Comparison of ENCODE assay signal across 8 cellular contexts in genomic region chr2:152336103-152336853, GRCh38. TPM values are rescaled to one million over a fixed set of nuclear protein-coding genes. Genes with fewer than 3 reads are reported as not detected.
DNase-seq lines count a peak whose midpoint lies in the region; ATAC-seq and TF ChIP-seq lines count a peak whose summit lies in the region.

No MANE protein-coding gene starts in this region.

- H3K9me3 ChIP-seq in HUES6 (ENCODE audit: control insufficient read depth, insufficient read depth, low read depth, low read length) (no peaks in the 10 kb centered on the region), heart right ventricle (no peaks in the 10 kb centered on the region), ovary (no peaks in the 10 kb centered on the region)

- TF ChIP-seq CTCF in GM13977 (IDR thresholded peaks at IDR 0.05; ENCODE audit: extremely low read depth, insufficient read depth, missing control alignments) (no peak), heart right ventricle (IDR thresholded peaks at IDR 0.05) (peak in 1 of 9 donors; percentile 11), ovary (IDR thresholded peaks at IDR 0.05) (no peak)

- H3K4me1 ChIP-seq in HUES6 (ENCODE audit: control insufficient read depth, insufficient read depth, low read length) (peaks cover 23% of the 10 kb centered on the region), heart right ventricle (peaks cover 0 to 41% (median 16%) of the 10 kb centered on the region in 9 donors), ovary (ENCODE audit: insufficient read depth) (peaks cover 9% of the 10 kb centered on the region)

- in situ Hi-C loops in GM13977 (cut with MboI; ENCODE audit: low pct_unique_long_range_greater_than_20kb, low sequenced_read_pairs, unreplicated experiment), result no loop called here

- H3K27me3 Mint-ChIP-seq in activated naive CD8-positive, alpha-beta T cell, result peaks cover 38% of the 10 kb centered on the region

- H3K27ac ChIP-seq in HUES6 (ENCODE audit: low read depth, low read length) (peak overlapping the region; percentile 31; the same call in 1 of the 2 replicates), heart right ventricle (peak overlapping the region; percentile 62 to 88 (median 77)), ovary (peak overlapping the region; percentile 83 to 89)

- whole genome bisulfite sequencing in heart right ventricle, 2 donors, result 4 to 5% methylated on average over 42 of the region's 42 CpGs
- 0 to 1% (median 1%) methylated on average over 39 to 42 of the region's 42 CpGs for WGBS in ovary, 3 donors

- no peak overlapping the region for H3K27ac Mint-ChIP-seq in activated naive CD8-positive, alpha-beta T cell

- ATAC-seq in heart right ventricle (peak; percentile 60 to 85 (median 68)), HG03159 (IDR thresholded peaks at IDR 0.05; ENCODE audit: unreplicated experiment) (no peak), HG02840 (IDR thresholded peaks at IDR 0.05; ENCODE audit: low FRiP score, unreplicated experiment) (no peak)

- H3K4me3 Mint-ChIP-seq in activated naive CD8-positive, alpha-beta T cell, result peak overlapping the region; percentile 81

- H3K9me3 Mint-ChIP-seq in activated naive CD8-positive, alpha-beta T cell (ENCODE audit: low read depth), result no peaks in the 10 kb centered on the region

- no peak for TF ChIP-seq POLR2A in ovary (IDR thresholded peaks at IDR 0.05)

- H3K27me3 ChIP-seq in HUES6 (ENCODE audit: control insufficient read depth, insufficient read depth, low read length) (no peaks in the 10 kb centered on the region), heart right ventricle (peaks cover 0 to 25% (median 0%) of the 10 kb centered on the region in 7 donors), ovary (no peaks in the 10 kb centered on the region)

- no peaks in the 10 kb centered on the region for H3K36me3 Mint-ChIP-seq in activated naive CD8-positive, alpha-beta T cell

- peak overlapping the region; percentile 77 for H3K9ac ChIP-seq in HUES6 (ENCODE audit: low read length)

- TF ChIP-seq EP300 in ovary (IDR thresholded peaks at IDR 0.05), result no peak

- H3K4me1 Mint-ChIP-seq in activated naive CD8-positive, alpha-beta T cell (ENCODE audit: low read depth), result peaks cover 9% of the 10 kb centered on the region

- intact Hi-C loops in heart right ventricle (cut with DNase I), result loop anchor here in 9 of 10 donors (5.0 to 10.0 kb wide), 14 partner anchors 69 to 299 kb away; partner anchors contain the start of gene STAM2 (in 1 of the 9)
- intact Hi-C loops in ovary (cut with DNase I), result loop anchor here in 3 of 4 donors (5.0 to 10.0 kb wide), 5 partner anchors 129 to 309 kb away; no protein-coding TSS in a partner anchor

- H3K4me3 ChIP-seq in HUES6 (ENCODE audit: low read depth, low read length) (peak overlapping the region; percentile 88), heart right ventricle (peak overlapping the region; percentile 70 to 99 (median 96)), ovary (peak overlapping the region; percentile 89)

- no peaks in the 10 kb centered on the region for H3K36me3 ChIP-seq in HUES6 (ENCODE audit: control insufficient read depth, insufficient read depth, low read length)
- no peaks in the 10 kb centered on the region for H3K36me3 ChIP-seq in heart right ventricle
- H3K36me3 ChIP-seq in ovary, result no peaks in the 10 kb centered on the region

- peak; percentile 63 for DNase-seq in AG08396 (ENCODE audit: low spot score)
- DNase-seq in GM13977 (ENCODE audit: low spot score), result peak; percentile 61
- peak; percentile 58 for DNase-seq in heart right ventricle
- DNase-seq in ovary, result peak; percentile 59 to 74 (median 67)

RNA-seq across cellular contexts. Expression of gene FMNL2, which starts 1.3 kb away (rescaled TPM):
- total RNA-seq in heart right ventricle (10 to 100 TPM in 2 of 10 donors, 1 to 10 TPM in 8; 3.3 to 10.4 (median 4.4) TPM), ovary (10 to 100 TPM; 30.3 to 89.1 (median 53.6) TPM)
- polyA plus RNA-seq in heart right ventricle (10 to 100 TPM in 1 of 2 donors, 1 to 10 TPM in 1; 5.2 to 16.0 TPM), ovary (10 to 100 TPM; 37.9 to 42.0 TPM)

Comparison
In these comparisons a context has a peak if more than half of its experiments do, and no peak if none do; other contexts are left out.
1. H3K27ac ChIP-seq: peak in every context shown above with its lines; median percentile 86 in ovary; 77 in heart right ventricle; 31 in HUES6.
2. ATAC-seq: peak in heart right ventricle (8 of 8); none in HG03159 (single experiment) and HG02840 (single experiment).
3. Peak in every context shown above with its lines, with median percentiles within 50 percentile points of each other: DNase-seq and H3K4me3 ChIP-seq.